In genomic region chr2:69397234-69397633, GRCh38 we compare ENCODE assay signal across 27 cellular contexts.
"Had no signal": no experiment of that assay in that cellular context is flagged by ENCODE, and none has a peak within 500 bp of the region (broad histone marks: within the 10 kb centered on the region; RNA-seq: fewer than 3 reads in every experiment).

No MANE protein-coding gene starts in this region.

- H3K4me1 ChIP-seq: thyroid gland had no signal

- H3K4me3 Mint-ChIP-seq: activated CD4-positive, alpha-beta T cell treated with anti-CD3 and anti-CD28 coated beads, Interleukin-2, amount 10 ng/mL, durations not matched to agents 7 days and 5 days; activated CD8-positive, alpha-beta memory T cell treated with anti-CD3 and anti-CD28 coated beads, Interleukin-2, amount 10 ng/mL, durations not matched to agents 7 days and 5 days; activated CD8-positive, alpha-beta T cell treated with anti-CD3 and anti-CD28 coated beads for 36 hours; activated naive CD8-positive, alpha-beta T cell treated with anti-CD3 and anti-CD28 coated beads, Interleukin-2, amount 50 U/mL, for 24 hours; activated T-helper 1 cell treated with anti-CD3 and anti-CD28 coated beads, Interleukin-12 subunit alpha, Interleukin-12 subunit beta, Interleukin-2, Interleukin-4 antibody, amounts not matched to agents 30 ng/mL and 10 ng/mL and 1 ng/mL, durations not matched to agents 14 hours and 24 hours and 36 hours; brain; naive thymus-derived CD4-positive, alpha-beta T cell; neural crest cell had no signal

- FAIRE-seq: endothelial cell of umbilical vein, frontal cortex had no signal

- H3K27me3 Mint-ChIP-seq: activated CD4-positive, alpha-beta T cell treated with anti-CD3 and anti-CD28 coated beads, Interleukin-2, amount 10 ng/mL, durations not matched to agents 7 days and 5 days; activated CD8-positive, alpha-beta memory T cell treated with anti-CD3 and anti-CD28 coated beads, Interleukin-2, amount 10 ng/mL, durations not matched to agents 7 days and 5 days; activated CD8-positive, alpha-beta T cell treated with anti-CD3 and anti-CD28 coated beads for 36 hours; activated naive CD8-positive, alpha-beta T cell treated with anti-CD3 and anti-CD28 coated beads, Interleukin-2, amount 50 U/mL, for 24 hours; brain; naive thymus-derived CD4-positive, alpha-beta T cell had no signal

- H3K27ac ChIP-seq: thyroid gland, WERI-Rb-1 had no signal

- DNase-seq: activated CD4-positive, alpha-beta T cell treated with anti-CD3 and anti-CD28 coated beads, Interleukin-2, amount 10 ng/mL, durations not matched to agents 7 days and 5 days; activated CD4-positive, CD25-positive, alpha-beta regulatory T cell treated with anti-CD3 and anti-CD28 coated beads, Interleukin-2, amount 50 U/mL, for 72 hours; activated CD8-positive, alpha-beta memory T cell treated with anti-CD3 and anti-CD28 coated beads, Interleukin-2, amount 10 ng/mL, durations not matched to agents 7 days and 5 days; activated CD8-positive, alpha-beta T cell treated with anti-CD3 and anti-CD28 coated beads for 36 hours; activated gamma-delta T cell; activated naive CD4-positive, alpha-beta T cell treated with anti-CD3 and anti-CD28 coated beads, Interleukin-2, amount 50 U/mL, for 16 hours; activated naive CD8-positive, alpha-beta T cell treated with anti-CD3 and anti-CD28 coated beads, Interleukin-2, amount 50 U/mL, for 24 hours; activated T-cell treated with anti-CD3 and anti-CD28 coated beads for 4 hours; effector memory CD4-positive, alpha-beta T cell; glutamatergic neuron; hypothalamus; left cardiac atrium; naive thymus-derived CD4-positive, alpha-beta T cell; occipital lobe; stimulated activated CD4-positive, alpha-beta T cell treated with anti-CD3 and anti-CD28 coated beads, Interleukin-4, amount 100 ng/mL, for 24 hours; stimulated activated naive CD4-positive, alpha-beta T cell treated with Interleukin-2 at 50 U/mL for 16 hours; substantia nigra; T-helper 1 cell; thyroid gland; WERI-Rb-1 had no signal

- H3K27ac Mint-ChIP-seq: activated CD4-positive, alpha-beta T cell treated with anti-CD3 and anti-CD28 coated beads, Interleukin-2, amount 10 ng/mL, durations not matched to agents 7 days and 5 days; activated CD8-positive, alpha-beta memory T cell treated with anti-CD3 and anti-CD28 coated beads, Interleukin-2, amount 10 ng/mL, durations not matched to agents 7 days and 5 days; activated CD8-positive, alpha-beta T cell treated with anti-CD3 and anti-CD28 coated beads for 36 hours; activated naive CD8-positive, alpha-beta T cell treated with anti-CD3 and anti-CD28 coated beads, Interleukin-2, amount 50 U/mL, for 24 hours; activated T-helper 1 cell treated with anti-CD3 and anti-CD28 coated beads, Interleukin-12 subunit alpha, Interleukin-12 subunit beta, Interleukin-2, Interleukin-4 antibody, amounts not matched to agents 30 ng/mL and 10 ng/mL and 1 ng/mL, durations not matched to agents 14 hours and 24 hours and 36 hours; brain had no signal

- ATAC-seq: activated CD8-positive, alpha-beta memory T cell treated with anti-CD3 and anti-CD28 coated beads, Interleukin-2, amount 10 ng/mL, durations not matched to agents 7 days and 5 days; activated CD8-positive, alpha-beta T cell treated with anti-CD3 and anti-CD28 coated beads for 36 hours; activated naive CD8-positive, alpha-beta T cell treated with anti-CD3 and anti-CD28 coated beads, Interleukin-2, amount 50 U/mL, for 24 hours; esophagus mucosa; naive thymus-derived CD4-positive, alpha-beta T cell had no signal

- H3K4me1 Mint-ChIP-seq: activated CD4-positive, alpha-beta T cell treated with anti-CD3 and anti-CD28 coated beads, Interleukin-2, amount 10 ng/mL, durations not matched to agents 7 days and 5 days; activated CD8-positive, alpha-beta memory T cell treated with anti-CD3 and anti-CD28 coated beads, Interleukin-2, amount 10 ng/mL, durations not matched to agents 7 days and 5 days; activated naive CD8-positive, alpha-beta T cell treated with anti-CD3 and anti-CD28 coated beads, Interleukin-2, amount 50 U/mL, for 24 hours; brain; neural crest cell had no signal

- H3K9me3 Mint-ChIP-seq: activated CD4-positive, alpha-beta T cell treated with anti-CD3 and anti-CD28 coated beads, Interleukin-2, amount 10 ng/mL, durations not matched to agents 7 days and 5 days; activated CD8-positive, alpha-beta T cell treated with anti-CD3 and anti-CD28 coated beads for 36 hours; activated naive CD8-positive, alpha-beta T cell treated with anti-CD3 and anti-CD28 coated beads, Interleukin-2, amount 50 U/mL, for 24 hours; activated T-helper 1 cell treated with anti-CD3 and anti-CD28 coated beads, Interleukin-12 subunit alpha, Interleukin-12 subunit beta, Interleukin-2, Interleukin-4 antibody, amounts not matched to agents 30 ng/mL and 10 ng/mL and 1 ng/mL, durations not matched to agents 14 hours and 24 hours and 36 hours; neural crest cell had no signal

- H3K4me3 ChIP-seq: lung, thyroid gland had no signal

- H3K27me3 ChIP-seq: thyroid gland had no signal

- H3K9me3 ChIP-seq: thyroid gland had no signal
